In genomic region chr18:59459352-59460059, GRCh38 we compare ENCODE assay signal across 8 cellular contexts.
A peak's percentile ranks its signal among the peaks of the same experiment; 100 is the strongest.
DNase-seq lines count a peak whose midpoint lies in the region; ATAC-seq and TF ChIP-seq lines count a peak whose summit lies in the region.

No MANE protein-coding gene starts in this region.

- CTCF ChIA-PET in RWPE1 (lab: Yijun Ruan, JAX), result interaction anchor here (0.6 to 3.1 kb wide), 5 partner anchors 9 to 364 kb away, joined by 3 to 25 read pairs (median 6); no protein-coding TSS in a partner anchor

- POLR2A ChIA-PET in RWPE1 (lab: Yijun Ruan, JAX; ENCODE audit: low non-redundant PET), result no interaction called here

- no peak overlapping the region for H3K27ac ChIP-seq in RWPE1

- peak; percentile 54 for DNase-seq in D341Med (ENCODE audit: low spot score)
- peak; percentile 29 for DNase-seq in HPDE6-E6E7 (ENCODE audit: extremely low spot score)
- peak; percentile 20 for DNase-seq in RWPE1 (ENCODE audit: low spot score)
- peak; percentile 86 for DNase-seq in fibroblast of peridontal ligament (ENCODE audit: extremely low read depth)
- peak; percentile 56 for DNase-seq in retina
- DNase-seq in NCI-H128 (lab: John Stamatoyannopoulos, UW; ENCODE audit: unreplicated experiment), result no peak
- DNase-seq in activated gamma-delta T cell (lab: John Stamatoyannopoulos, UW), result no peak

- ATAC-seq in HG02840 (IDR thresholded peaks at IDR 0.05; ENCODE audit: low FRiP score, unreplicated experiment), result no peak

- TF ChIP-seq CTCF in RWPE1 (conservative IDR thresholded peaks at IDR 0.05; ENCODE audit: low read depth), result peak; percentile 67

Comparison
In these comparisons a context has a peak if more than half of its experiments do, and no peak if none do; other contexts are left out.
1. DNase-seq: peak in D341Med (single experiment), HPDE6-E6E7 (single experiment), RWPE1 (single experiment), fibroblast of peridontal ligament (single experiment) and retina (single experiment); none in NCI-H128 (single experiment) and activated gamma-delta T cell (single experiment).